Comparison of ENCODE assay signal across 16 cellular contexts in genomic region chr2:171960570-171960969, GRCh38. TPM values are rescaled to one million over a fixed set of nuclear protein-coding genes. Genes with fewer than 3 reads are reported as not detected.
DNase-seq lines count a peak whose midpoint lies in the region; ATAC-seq and TF ChIP-seq lines count a peak whose summit lies in the region.
"Had no signal": no experiment of that assay in that cellular context is flagged by ENCODE, and none has a peak within 500 bp of the region (broad histone marks: within the 10 kb centered on the region; RNA-seq: fewer than 3 reads in every experiment).

No MANE protein-coding gene starts in this region.

- POLR2A ChIA-PET in HEK293T (lab: Yijun Ruan, JAX): no interaction called here

- H3K4me3 Mint-ChIP-seq in central memory CD8-positive, alpha-beta T cell: no peak overlapping the region
- H3K4me3 Mint-ChIP-seq in progenitor cell of endocrine pancreas (ENCODE audit: low read depth): no peak overlapping the region
- H3K4me3 Mint-ChIP-seq: CD4-positive, CD25-positive, alpha-beta regulatory T cell had no signal

- H3K9me3 Mint-ChIP-seq in central memory CD8-positive, alpha-beta T cell: no peaks in the 10 kb centered on the region
- no peaks in the 10 kb centered on the region for H3K9me3 Mint-ChIP-seq in progenitor cell of endocrine pancreas (ENCODE audit: low read depth)
- H3K9me3 Mint-ChIP-seq: CD4-positive, CD25-positive, alpha-beta regulatory T cell had no signal

- H3K36me3 Mint-ChIP-seq in central memory CD8-positive, alpha-beta T cell (ENCODE audit: insufficient read depth): peaks cover 8% of the 10 kb centered on the region
- peaks cover 2% of the 10 kb centered on the region for H3K36me3 Mint-ChIP-seq in progenitor cell of endocrine pancreas (ENCODE audit: insufficient read depth)

- H3K4me1 ChIP-seq in skeletal muscle tissue (ENCODE audit: control insufficient read depth in 3 of 3, insufficient read depth in 3 of 3, low read length in 3 of 3): peaks cover 7 to 19% (median 14%) of the 10 kb centered on the region in 3 donors
- H3K4me1 ChIP-seq: BE2C, Caco-2 had no signal

- no peak overlapping the region for H3K4me3 ChIP-seq in skeletal muscle tissue (ENCODE audit: low read length in 3 of 3)
- H3K4me3 ChIP-seq: HAP-1, K562 had no signal

- DNase-seq in HEK293T (ENCODE audit: extremely low spot score): no peak
- no peak for DNase-seq in central memory CD8-positive, alpha-beta T cell (ENCODE audit: low spot score in 2 of 2)
- peak; percentile 4 for DNase-seq in left kidney (ENCODE audit: low read depth, low spot score)
- no peak for DNase-seq in progenitor cell of endocrine pancreas (ENCODE audit: low spot score, unreplicated experiment)
- DNase-seq in kidney glomerular epithelial cell (lab: John Stamatoyannopoulos, UW): no peak
- DNase-seq: ACHN; BE2C; C1 segment of cervical spinal cord; Caco-2; CD4-positive, CD25-positive, alpha-beta regulatory T cell; IMR-90 had no signal

- H3K27me3 Mint-ChIP-seq in central memory CD8-positive, alpha-beta T cell: no peaks in the 10 kb centered on the region
- no peaks in the 10 kb centered on the region for H3K27me3 Mint-ChIP-seq in progenitor cell of endocrine pancreas
- H3K27me3 Mint-ChIP-seq: CD4-positive, CD25-positive, alpha-beta regulatory T cell had no signal

- H3K4me1 Mint-ChIP-seq in central memory CD8-positive, alpha-beta T cell: peaks cover 22% of the 10 kb centered on the region
- H3K4me1 Mint-ChIP-seq in progenitor cell of endocrine pancreas (ENCODE audit: low read depth): peaks cover 5% of the 10 kb centered on the region

- no peak for ATAC-seq in central memory CD8-positive, alpha-beta T cell (replicated peaks; ENCODE audit: extremely low read depth, poor library complexity, severe bottlenecking)
- ATAC-seq in GM21515 (IDR thresholded peaks at IDR 0.05; ENCODE audit: unreplicated experiment) (no peak), GM18867 (IDR thresholded peaks at IDR 0.05; ENCODE audit: unreplicated experiment) (no peak)
- ATAC-seq: K562 had no signal

- TF ChIP-seq CTCF in progenitor cell of endocrine pancreas (IDR thresholded peaks at IDR 0.05; ENCODE audit: unreplicated experiment): no peak

- H3K36me3 ChIP-seq in skeletal muscle tissue (ENCODE audit: control insufficient read depth in 3 of 3, insufficient read depth in 3 of 3, low read length in 3 of 3): peaks cover 0 to 5% (median under 1%) of the 10 kb centered on the region in 3 donors
- H3K36me3 ChIP-seq: BE2C, HAP-1 had no signal

- H3K9ac ChIP-seq in skeletal muscle tissue (ENCODE audit: low read depth in 1 of 3, low read length in 3 of 3): no peak overlapping the region

- peak overlapping the region; percentile 8 for H3K27ac ChIP-seq in skeletal muscle tissue (ENCODE audit: low read depth, low read length)

- H3K9me3 ChIP-seq in skeletal muscle tissue (ENCODE audit: control insufficient read depth in 3 of 3, low read length in 3 of 3): no peaks in the 10 kb centered on the region
- H3K9me3 ChIP-seq: BE2C, Caco-2, HAP-1 had no signal

- H3K27me3 ChIP-seq in skeletal muscle tissue (ENCODE audit: control insufficient read depth in 3 of 3, insufficient read depth in 3 of 3, low read length in 3 of 3): no peaks in the 10 kb centered on the region
- H3K27me3 ChIP-seq: BE2C had no signal

- CTCF ChIA-PET in HEK293T (lab: Yijun Ruan, JAX): no interaction called here

- H3K27ac Mint-ChIP-seq in central memory CD8-positive, alpha-beta T cell (ENCODE audit: low read depth): peak overlapping the region; percentile 41
- H3K27ac Mint-ChIP-seq in progenitor cell of endocrine pancreas: no peak overlapping the region

TF ChIP-seq in HEK293T, 16 proteins besides CTCF, POLR2A, EP300 and RAD21:
- TF ChIP-seq ZNF384 (IDR thresholded peaks at IDR 0.05): peak; percentile 43; the same call in 1 of the 2 replicates
- no peak for TF ChIP-seq NFRKB (IDR thresholded peaks at IDR 0.05)
- TF ChIP-seq LEF1 (IDR thresholded peaks at IDR 0.05; ENCODE audit: borderline replicate concordance): no peak
TF ChIP-seq in HEK293T: peak in this region for 1.

RNA-seq across cellular contexts. Expression of gene HAT1, which starts 38.3 kb away (rescaled TPM):
- 32.4 TPM for total RNA-seq in skeletal muscle tissue
- total RNA-seq in progenitor cell of endocrine pancreas: 40.5 and 41.2 TPM in 2 replicates

RNA-seq across cellular contexts. Expression of gene METAP1D, which starts 39.2 kb away (rescaled TPM):
- total RNA-seq in skeletal muscle tissue (8.9 TPM), progenitor cell of endocrine pancreas (8.3 and 9.8 TPM in 2 replicates)
